1 cellular context compared by ENCODE assay signal in the genomic region with DNA sequence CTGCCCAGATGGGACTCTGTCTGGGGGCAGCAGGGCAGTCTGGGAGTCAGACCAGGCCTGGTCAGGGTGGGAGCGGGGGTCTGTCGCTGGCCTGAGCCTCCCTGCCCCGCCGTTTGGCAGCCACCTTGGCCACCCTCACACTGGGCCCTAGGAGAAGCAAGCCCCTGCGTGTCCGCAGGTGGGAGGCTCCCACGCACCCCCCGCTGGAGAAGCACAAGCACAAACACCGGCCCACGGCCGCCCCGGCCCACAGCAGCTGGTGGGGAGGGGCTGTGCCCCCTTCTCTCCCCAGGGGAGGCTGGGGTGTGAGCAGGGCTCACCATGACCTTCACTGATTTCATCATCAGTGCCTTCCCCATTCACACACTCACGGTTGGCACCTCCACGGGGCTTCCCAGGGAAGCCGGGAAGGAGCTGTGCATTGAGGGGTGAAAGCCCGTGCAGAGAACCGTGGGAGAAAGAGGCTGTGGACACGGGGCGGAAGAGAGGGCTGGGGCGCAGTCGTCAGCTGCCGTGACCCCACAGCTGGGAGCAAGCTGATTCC.
TF ChIP-seq lines count a peak whose summit lies in the region.

No MANE protein-coding gene starts in this region.

TF ChIP-seq in K562, 482 proteins besides CTCF, POLR2A, EP300 and RAD21:
- TF ChIP-seq MEF2D (tag; conservative IDR thresholded peaks at IDR 0.05; ENCODE audit: low read depth): no peak
- TF ChIP-seq, protein P1, sequence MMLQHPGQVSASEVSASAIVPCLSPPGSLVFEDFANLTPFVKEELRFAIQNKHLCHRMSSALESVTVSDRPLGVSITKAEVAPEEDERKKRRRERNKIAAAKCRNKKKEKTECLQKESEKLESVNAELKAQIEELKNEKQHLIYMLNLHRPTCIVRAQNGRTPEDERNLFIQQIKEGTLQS (IDR thresholded peaks at IDR 0.05): peak; percentile 14; the same call in 1 of the 2 replicates
- TF ChIP-seq, protein P1 (CRISPR knock-in tag; conservative IDR thresholded peaks at IDR 0.05): no peak
- 0 out of 2 replicates have a peak, but pooled peaks have one; percentile 12 for TF ChIP-seq CEBPG (CRISPR knock-in tag; IDR thresholded peaks at IDR 0.05)
- no peak for TF ChIP-seq CEBPG (tag; conservative IDR thresholded peaks at IDR 0.05 in 1 of 2, IDR thresholded peaks at IDR 0.05 in 1 of 2)
